9 cellular contexts compared by ENCODE assay signal in genomic region chr13:96836733-96837132, GRCh38.
"Had no signal": no experiment of that assay in that cellular context is flagged by ENCODE, and none has a peak within 500 bp of the region (broad histone marks: within the 10 kb centered on the region; RNA-seq: fewer than 3 reads in every experiment).

No MANE protein-coding gene starts in this region.

- H3K4me2 ChIP-seq: GM23338 had no signal

- FAIRE-seq: H1, H54, HepG2 had no signal

- H3K27ac ChIP-seq: HL-60 had no signal

- H3K4me3 ChIP-seq: GM23338 had no signal

- DNase-seq: H9, HCEC 1CT, HFFc6, KG1 had no signal

- H2AFZ ChIP-seq: GM23338 had no signal

- ATAC-seq: GM23338, HepG2 had no signal
